Comparison of ENCODE assay signal across 13 cellular contexts in the genomic region with DNA sequence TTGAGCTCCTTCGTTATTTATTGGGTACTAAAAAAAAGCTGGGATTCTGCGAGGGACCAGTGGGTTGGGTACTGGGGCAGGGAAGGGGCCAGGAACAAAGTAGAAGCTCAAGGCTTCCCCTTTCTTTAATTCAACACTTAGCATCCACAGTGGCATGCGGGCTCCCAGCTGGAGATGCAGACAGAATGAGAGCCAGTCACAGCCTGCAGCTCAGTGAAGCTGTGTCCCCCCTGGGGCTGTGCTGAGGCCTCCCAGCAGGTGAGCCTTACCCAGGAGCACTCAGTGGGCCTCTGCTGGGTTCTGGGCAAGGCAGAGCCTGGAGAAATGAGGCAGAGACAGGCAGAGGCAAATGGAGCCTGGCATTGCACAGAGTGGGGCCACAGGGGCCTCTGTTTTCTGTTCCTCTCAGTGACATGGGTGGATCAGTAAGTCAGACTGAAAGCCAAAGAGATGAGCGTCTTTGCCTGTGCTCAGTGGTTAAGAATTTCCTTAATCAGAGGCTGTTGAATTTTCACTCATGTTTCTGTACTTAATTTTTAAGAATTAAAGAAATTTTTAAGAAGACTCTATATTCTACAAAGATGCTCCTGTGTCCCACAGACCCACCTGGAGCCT.
DNase-seq lines count a peak whose midpoint lies in the region; TF ChIP-seq lines count a peak whose summit lies in the region.
"Had no signal": no experiment of that assay in that cellular context is flagged by ENCODE, and none has a peak within 500 bp of the region (broad histone marks: within the 10 kb centered on the region; RNA-seq: fewer than 3 reads in every experiment).

No MANE protein-coding gene starts in this region.

- no peaks in the 10 kb centered on the region for H3K36me3 ChIP-seq in HEK293 (ENCODE audit: control insufficient read depth in 2 of 2, insufficient read depth in 1 of 2, low read length in 2 of 2)
- H3K36me3 ChIP-seq in prostate gland = no peaks in the 10 kb centered on the region
- H3K36me3 ChIP-seq in Karpas-422 (ENCODE audit: insufficient read depth, low read length) = no peaks in the 10 kb centered on the region

- H3K27ac ChIP-seq in HEK293 (ENCODE audit: extremely low read depth, low read depth, low read length) (no peak overlapping the region), prostate gland (peak overlapping the region; percentile 65 to 89), Karpas-422 (ENCODE audit: low read length) (no peak overlapping the region), coronary artery (peak overlapping the region in 1 of 2 donors; percentile 66), caudate nucleus (ENCODE audit: low read depth, low read length) (no peak overlapping the region)
- H3K27ac ChIP-seq: parathyroid adenoma had no signal

- no peak for TF ChIP-seq POLR2A in prostate gland (IDR thresholded peaks at IDR 0.05)

- H3K9me3 ChIP-seq in HEK293 (ENCODE audit: control insufficient read depth, insufficient read depth, low read depth, low read length) = no peaks in the 10 kb centered on the region
- H3K9me3 ChIP-seq in prostate gland = no peaks in the 10 kb centered on the region
- H3K9me3 ChIP-seq in Karpas-422 (ENCODE audit: low read length) = no peaks in the 10 kb centered on the region

- POLR2A ChIA-PET in HEK293 (lab: Yijun Ruan, JAX) = no interaction called here

- no peak overlapping the region for H3K4me2 ChIP-seq in Karpas-422 (ENCODE audit: low read depth, low read length, poor library complexity, severe bottlenecking)

- intact Hi-C loops in prostate gland (cut with DNase I) = no loop called here

- peaks cover 11% of the 10 kb centered on the region for H3K4me1 ChIP-seq in HEK293 (ENCODE audit: control insufficient read depth, insufficient read depth, low read length)
- H3K4me1 ChIP-seq in prostate gland (replicated peaks) = peaks cover 11% of the 10 kb centered on the region
- no peaks in the 10 kb centered on the region for H3K4me1 ChIP-seq in Karpas-422 (ENCODE audit: low read length)
- H3K4me1 ChIP-seq: parathyroid adenoma had no signal

- no peaks in the 10 kb centered on the region for H3K27me3 ChIP-seq in prostate gland (replicated peaks; ENCODE audit: insufficient read depth)
- H3K27me3 ChIP-seq in Karpas-422 (ENCODE audit: low read length) = no peaks in the 10 kb centered on the region

- no peaks in the 10 kb centered on the region for H4K20me1 ChIP-seq in Karpas-422 (ENCODE audit: insufficient read depth, low read depth, low read length)

- CTCF ChIA-PET in HEK293 (lab: Yijun Ruan, JAX) = interaction anchor here (0.7 to 1.0 kb wide), 2 partner anchors 22 to 53 kb away, joined by 3 read pairs; no protein-coding TSS in a partner anchor

- WGBS in prostate gland = 71% methylated on average over 4 of the region's 4 CpGs

- H3K9me2 ChIP-seq in Karpas-422 (replicated peaks; ENCODE audit: insufficient read depth, low read length) = no peaks in the 10 kb centered on the region

- no peaks in the 10 kb centered on the region for H3K79me2 ChIP-seq in Karpas-422 (ENCODE audit: low read length)
- H3K79me2 ChIP-seq: parathyroid adenoma had no signal

- TF ChIP-seq CTCF in HEK293 (tag by site-specific recombination; IDR thresholded peaks at IDR 0.05) (no peak), astrocyte of the spinal cord (IDR thresholded peaks at IDR 0.05; ENCODE audit: low read depth, low read length) (no peak), prostate gland (IDR thresholded peaks at IDR 0.05) (no peak), coronary artery (IDR thresholded peaks at IDR 0.05) (no peak)

- no peak overlapping the region for H3K9ac ChIP-seq in Karpas-422 (ENCODE audit: low read length)
- H3K9ac ChIP-seq: parathyroid adenoma had no signal

- DNase-seq in EH (ENCODE audit: low read depth) = peak; percentile 31
- DNase-seq in astrocyte of the spinal cord (ENCODE audit: low read depth, low spot score) = peak; percentile 13
- DNase-seq in prostate gland (ENCODE audit: low spot score) = no peak
- DNase-seq in Karpas-422 = no peak
- no peak for DNase-seq in NCI-H446 (lab: John Stamatoyannopoulos, UW)
- DNase-seq in coronary artery (ENCODE audit: low spot score) = no peak
- DNase-seq in caudate nucleus (lab: John Stamatoyannopoulos, UW) = no peak
- DNase-seq: DMS 273 treated with DMSO at 0.1 percent for 48 hours; effector memory CD4-positive, alpha-beta T cell; RPMI8226; SW 1271 had no signal

- H3K4me3 ChIP-seq in HEK293 (ENCODE audit: low read depth, low read length) (no peak overlapping the region), astrocyte of the spinal cord (ENCODE audit: low read depth, low read length) (no peak overlapping the region), prostate gland (no peak overlapping the region), Karpas-422 (ENCODE audit: low read length) (no peak overlapping the region), coronary artery (no peak overlapping the region)

- in situ Hi-C loops in astrocyte of the spinal cord (cut with HindIII; ENCODE audit: low sequenced_read_pairs) = no loop called here

- no peak overlapping the region for H2AFZ ChIP-seq in Karpas-422 (ENCODE audit: low read length)
- H2AFZ ChIP-seq: parathyroid adenoma had no signal

TF ChIP-seq in HEK293, 187 proteins besides CTCF, POLR2A, EP300 and RAD21:
- TF ChIP-seq ZNF239 (tag by site-specific recombination; IDR thresholded peaks at IDR 0.05) = no peak
- TF ChIP-seq ZXDB (tag by site-specific recombination; IDR thresholded peaks at IDR 0.05) = no peak
- TF ChIP-seq, protein P1, sequence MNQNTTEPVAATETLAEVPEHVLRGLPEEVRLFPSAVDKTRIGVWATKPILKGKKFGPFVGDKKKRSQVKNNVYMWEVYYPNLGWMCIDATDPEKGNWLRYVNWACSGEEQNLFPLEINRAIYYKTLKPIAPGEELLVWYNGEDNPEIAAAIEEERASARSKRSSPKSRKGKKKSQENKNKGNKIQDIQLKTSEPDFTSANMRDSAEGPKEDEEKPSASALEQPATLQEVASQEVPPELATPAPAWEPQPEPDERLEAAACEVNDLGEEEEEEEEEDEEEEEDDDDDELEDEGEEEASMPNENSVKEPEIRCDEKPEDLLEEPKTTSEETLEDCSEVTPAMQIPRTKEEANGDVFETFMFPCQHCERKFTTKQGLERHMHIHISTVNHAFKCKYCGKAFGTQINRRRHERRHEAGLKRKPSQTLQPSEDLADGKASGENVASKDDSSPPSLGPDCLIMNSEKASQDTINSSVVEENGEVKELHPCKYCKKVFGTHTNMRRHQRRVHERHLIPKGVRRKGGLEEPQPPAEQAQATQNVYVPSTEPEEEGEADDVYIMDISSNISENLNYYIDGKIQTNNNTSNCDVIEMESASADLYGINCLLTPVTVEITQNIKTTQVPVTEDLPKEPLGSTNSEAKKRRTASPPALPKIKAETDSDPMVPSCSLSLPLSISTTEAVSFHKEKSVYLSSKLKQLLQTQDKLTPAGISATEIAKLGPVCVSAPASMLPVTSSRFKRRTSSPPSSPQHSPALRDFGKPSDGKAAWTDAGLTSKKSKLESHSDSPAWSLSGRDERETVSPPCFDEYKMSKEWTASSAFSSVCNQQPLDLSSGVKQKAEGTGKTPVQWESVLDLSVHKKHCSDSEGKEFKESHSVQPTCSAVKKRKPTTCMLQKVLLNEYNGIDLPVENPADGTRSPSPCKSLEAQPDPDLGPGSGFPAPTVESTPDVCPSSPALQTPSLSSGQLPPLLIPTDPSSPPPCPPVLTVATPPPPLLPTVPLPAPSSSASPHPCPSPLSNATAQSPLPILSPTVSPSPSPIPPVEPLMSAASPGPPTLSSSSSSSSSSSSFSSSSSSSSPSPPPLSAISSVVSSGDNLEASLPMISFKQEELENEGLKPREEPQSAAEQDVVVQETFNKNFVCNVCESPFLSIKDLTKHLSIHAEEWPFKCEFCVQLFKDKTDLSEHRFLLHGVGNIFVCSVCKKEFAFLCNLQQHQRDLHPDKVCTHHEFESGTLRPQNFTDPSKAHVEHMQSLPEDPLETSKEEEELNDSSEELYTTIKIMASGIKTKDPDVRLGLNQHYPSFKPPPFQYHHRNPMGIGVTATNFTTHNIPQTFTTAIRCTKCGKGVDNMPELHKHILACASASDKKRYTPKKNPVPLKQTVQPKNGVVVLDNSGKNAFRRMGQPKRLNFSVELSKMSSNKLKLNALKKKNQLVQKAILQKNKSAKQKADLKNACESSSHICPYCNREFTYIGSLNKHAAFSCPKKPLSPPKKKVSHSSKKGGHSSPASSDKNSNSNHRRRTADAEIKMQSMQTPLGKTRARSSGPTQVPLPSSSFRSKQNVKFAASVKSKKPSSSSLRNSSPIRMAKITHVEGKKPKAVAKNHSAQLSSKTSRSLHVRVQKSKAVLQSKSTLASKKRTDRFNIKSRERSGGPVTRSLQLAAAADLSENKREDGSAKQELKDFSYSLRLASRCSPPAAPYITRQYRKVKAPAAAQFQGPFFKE (tag by site-specific recombination; IDR thresholded peaks at IDR 0.05; ENCODE audit: borderline replicate concordance) = no peak
- TF ChIP-seq GLI2 (tag by site-specific recombination; IDR thresholded peaks at IDR 0.05; ENCODE audit: borderline replicate concordance, low read depth) = no peak
- TF ChIP-seq, protein P2, sequence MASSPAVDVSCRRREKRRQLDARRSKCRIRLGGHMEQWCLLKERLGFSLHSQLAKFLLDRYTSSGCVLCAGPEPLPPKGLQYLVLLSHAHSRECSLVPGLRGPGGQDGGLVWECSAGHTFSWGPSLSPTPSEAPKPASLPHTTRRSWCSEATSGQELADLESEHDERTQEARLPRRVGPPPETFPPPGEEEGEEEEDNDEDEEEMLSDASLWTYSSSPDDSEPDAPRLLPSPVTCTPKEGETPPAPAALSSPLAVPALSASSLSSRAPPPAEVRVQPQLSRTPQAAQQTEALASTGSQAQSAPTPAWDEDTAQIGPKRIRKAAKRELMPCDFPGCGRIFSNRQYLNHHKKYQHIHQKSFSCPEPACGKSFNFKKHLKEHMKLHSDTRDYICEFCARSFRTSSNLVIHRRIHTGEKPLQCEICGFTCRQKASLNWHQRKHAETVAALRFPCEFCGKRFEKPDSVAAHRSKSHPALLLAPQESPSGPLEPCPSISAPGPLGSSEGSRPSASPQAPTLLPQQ (tag by site-specific recombination; IDR thresholded peaks at IDR 0.05) = no peak
- TF ChIP-seq ZNF654 (tag by site-specific recombination; IDR thresholded peaks at IDR 0.05; ENCODE audit: low read depth) = no peak
- TF ChIP-seq ZNF394 (tag by site-specific recombination; IDR thresholded peaks at IDR 0.05; ENCODE audit: borderline replicate concordance) = no peak
- peak; percentile 99 for TF ChIP-seq ZIC2 (tag by site-specific recombination; IDR thresholded peaks at IDR 0.05)
- no peak for TF ChIP-seq ZNF707 (tag by site-specific recombination; IDR thresholded peaks at IDR 0.05)
- TF ChIP-seq BCL11B (tag by site-specific recombination; IDR thresholded peaks at IDR 0.05; ENCODE audit: low read depth) = no peak
- TF ChIP-seq ZNF624 (tag by site-specific recombination; IDR thresholded peaks at IDR 0.05) = no peak
- TF ChIP-seq ZNF544 (tag by site-specific recombination; IDR thresholded peaks at IDR 0.05) = no peak
- TF ChIP-seq ZBTB21 (tag by site-specific recombination; IDR thresholded peaks at IDR 0.05) = no peak
- peak; percentile 40 for TF ChIP-seq GLIS1 (tag by site-specific recombination; IDR thresholded peaks at IDR 0.05)
TF ChIP-seq in HEK293: peak in this region for 2.

Comparison
In these comparisons a context has a peak if more than half of its experiments do, and no peak if none do; other contexts are left out.
1. DNase-seq: peak in EH (single experiment) and astrocyte of the spinal cord (single experiment); none in prostate gland (single experiment), Karpas-422 (single experiment), NCI-H446 (0 of 2), coronary artery (single experiment) and caudate nucleus (0 of 61).
2. H3K27ac ChIP-seq: peak in prostate gland (2 of 2); none in HEK293 (single experiment), Karpas-422 (single experiment) and caudate nucleus (single experiment).